In the genomic region with DNA sequence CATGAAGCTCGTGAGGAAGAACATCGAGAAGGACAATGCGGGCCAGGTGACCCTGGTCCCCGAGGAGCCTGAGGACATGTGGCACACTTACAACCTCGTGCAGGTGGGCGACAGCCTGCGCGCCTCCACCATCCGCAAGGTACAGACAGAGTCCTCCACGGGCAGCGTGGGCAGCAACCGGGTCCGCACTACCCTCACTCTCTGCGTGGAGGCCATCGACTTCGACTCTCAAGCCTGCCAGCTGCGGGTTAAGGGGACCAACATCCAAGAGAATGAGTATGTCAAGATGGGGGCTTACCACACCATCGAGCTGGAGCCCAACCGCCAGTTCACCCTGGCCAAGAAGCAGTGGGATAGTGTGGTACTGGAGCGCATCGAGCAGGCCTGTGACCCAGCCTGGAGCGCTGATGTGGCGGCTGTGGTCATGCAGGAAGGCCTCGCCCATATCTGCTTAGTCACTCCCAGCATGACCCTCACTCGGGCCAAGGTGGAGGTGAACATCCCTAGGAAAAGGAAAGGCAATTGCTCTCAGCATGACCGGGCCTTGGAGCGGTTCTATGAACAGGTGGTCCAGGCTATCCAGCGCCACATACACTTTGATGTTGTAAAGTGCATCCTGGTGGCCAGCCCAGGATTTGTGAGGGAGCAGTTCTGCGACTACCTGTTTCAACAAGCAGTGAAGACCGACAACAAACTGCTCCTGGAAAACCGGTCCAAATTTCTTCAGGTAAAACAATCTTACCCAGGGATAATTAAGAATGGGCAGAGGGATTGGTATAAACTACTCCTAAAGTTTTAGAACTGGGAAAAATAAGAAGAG, we compare ENCODE assay signal across 8 cellular contexts. TPM values are rescaled to one million over a fixed set of nuclear protein-coding genes. Genes with fewer than 3 reads are reported as not detected.
DNase-seq lines count a peak whose midpoint lies in the region; ATAC-seq and TF ChIP-seq lines count a peak whose summit lies in the region.

No MANE protein-coding gene starts in this region.

- H3K36me3 ChIP-seq in BLaER1 treated with 17β-estradiol and CSF1 and Interleukin-3, amounts not matched to agents 10 nM and 100 nM: peaks cover 0 to 44% (median 14%) of the 10 kb centered on the region in 11 experiments; a peak in 12 of 22 replicates
- peaks cover 0 to 5% (median 0%) of the 10 kb centered on the region in 3 donors for H3K36me3 ChIP-seq in Peyer's patch
- no peaks in the 10 kb centered on the region for H3K36me3 ChIP-seq in testis (ENCODE audit: low read depth, missing control alignments)

- ATAC-seq in GM19035 (IDR thresholded peaks at IDR 0.05; ENCODE audit: unreplicated experiment): peak; percentile 42
- ATAC-seq in HG03175 (IDR thresholded peaks at IDR 0.05; ENCODE audit: unreplicated experiment): peak; percentile 47

- H3K9me3 Mint-ChIP-seq in nephron: no peaks in the 10 kb centered on the region

- H3K36me3 Mint-ChIP-seq in nephron (ENCODE audit: low read depth): peaks cover 24% of the 10 kb centered on the region

- H3K4me2 ChIP-seq in BLaER1 treated with 17β-estradiol and CSF1 and Interleukin-3, amounts not matched to agents 10 nM and 100 nM: peak overlapping the region; percentile 85 to 98 (median 93)

- peaks cover 59% of the 10 kb centered on the region for H3K4me1 Mint-ChIP-seq in nephron

- H3K9ac ChIP-seq in BLaER1 treated with 17β-estradiol and CSF1 and Interleukin-3, amounts not matched to agents 10 nM and 100 nM: peak overlapping the region; percentile 78 to 89 (median 85)

- peaks cover 38 to 67% (median 47%) of the 10 kb centered on the region in 10 experiments for H3K4me1 ChIP-seq in BLaER1 treated with 17β-estradiol and CSF1 and Interleukin-3, amounts not matched to agents 10 nM and 100 nM
- H3K4me1 ChIP-seq in Peyer's patch (peaks cover 0 to 32% (median 10%) of the 10 kb centered on the region in 4 donors), testis (peaks cover 19% of the 10 kb centered on the region)

- intact Hi-C loops in testis (cut with DNase I; ENCODE audit: low total_unique reads): no loop called here

- peak overlapping the region; percentile 92 to 96 (median 93) for H3K4me3 Mint-ChIP-seq in nephron

- TF ChIP-seq CTCF in Peyer's patch (IDR thresholded peaks at IDR 0.05): no peak
- no peak for TF ChIP-seq CTCF in fibroblast of villous mesenchyme (IDR thresholded peaks at IDR 0.05; ENCODE audit: insufficient read depth, low read depth, low read length)
- peak in 2 of 3 experiments; percentile 11 to 18 for TF ChIP-seq CTCF in nephron (IDR thresholded peaks at IDR 0.05; ENCODE audit: unreplicated experiment in 3 of 3)
- TF ChIP-seq CTCF in testis (IDR thresholded peaks at IDR 0.05): no peak

- no peaks in the 10 kb centered on the region for H3K27me3 ChIP-seq in BLaER1 treated with 17β-estradiol and CSF1 and Interleukin-3, amounts not matched to agents 10 nM and 100 nM
- H3K27me3 ChIP-seq in Peyer's patch (no peaks in the 10 kb centered on the region), testis (no peaks in the 10 kb centered on the region)

- peaks cover 0 to 40% (median 6%) of the 10 kb centered on the region in 11 experiments; a peak in 9 of 22 replicates for H4K20me1 ChIP-seq in BLaER1 treated with 17β-estradiol and CSF1 and Interleukin-3, amounts not matched to agents 10 nM and 100 nM

- H3K9me3 ChIP-seq in BLaER1 treated with 17β-estradiol and CSF1 and Interleukin-3, amounts not matched to agents 10 nM and 100 nM (replicated peaks in 1 of 11): no peaks in the 10 kb centered on the region
- H3K9me3 ChIP-seq in Peyer's patch (no peaks in the 10 kb centered on the region), testis (no peaks in the 10 kb centered on the region)

- peak; percentile 45 to 87 (median 77) for DNase-seq in Peyer's patch
- peak; percentile 33 for DNase-seq in activated gamma-delta T cell treated with Interleukin-2 at 50 U/mL for 16 hours
- DNase-seq in fibroblast of villous mesenchyme (ENCODE audit: low read depth): peak; percentile 82
- DNase-seq in testis: peak; percentile 52

- TF ChIP-seq POLR2A in Peyer's patch (IDR thresholded peaks at IDR 0.05): peak in 1 of 2 donors; percentile 39
- TF ChIP-seq POLR2A in testis (IDR thresholded peaks at IDR 0.05): no peak

- peak overlapping the region; percentile 72 to 95 (median 89) for H3K27ac ChIP-seq in BLaER1 treated with 17β-estradiol and CSF1 and Interleukin-3, amounts not matched to agents 10 nM and 100 nM
- H3K27ac ChIP-seq in Peyer's patch: peak overlapping the region; percentile 81 to 94 (median 88)
- peak overlapping the region; percentile 92 to 93 for H3K27ac ChIP-seq in testis

- H3K27ac Mint-ChIP-seq in nephron: peak overlapping the region; percentile 96 to 98 (median 98)

- peak overlapping the region; percentile 64 to 82 (median 77) for H3K4me3 ChIP-seq in BLaER1 treated with 17β-estradiol and CSF1 and Interleukin-3, amounts not matched to agents 10 nM and 100 nM
- peak overlapping the region; percentile 57 to 73 (median 62) for H3K4me3 ChIP-seq in Peyer's patch
- H3K4me3 ChIP-seq in fibroblast of villous mesenchyme (ENCODE audit: low read depth, low read length): peak overlapping the region; percentile 76
- H3K4me3 ChIP-seq in testis: peak overlapping the region; percentile 72 to 84

- 3 to 5% methylated on average over 20 to 31 of the region's 31 CpGs for WGBS in testis, 2 donors

- no peaks in the 10 kb centered on the region for H3K27me3 Mint-ChIP-seq in nephron (ENCODE audit: low read depth)

RNA-seq across cellular contexts. Expression of a gene that starts 12.9 kb away (rescaled TPM):
- total RNA-seq in Peyer's patch (10 to 100 TPM; 21.2 to 49.5 (median 43.1) TPM), fibroblast of villous mesenchyme (104 and 154 TPM in 2 replicates), testis (1 to 10 TPM; 7.3 to 8.1 TPM)
- 7.5 TPM for polyA plus RNA-seq in testis (ENCODE audit: insufficient read depth, low read depth, low replicate concordance)

RNA-seq across cellular contexts. Expression of a gene that starts 12.9 kb away (rescaled TPM):
- total RNA-seq in Peyer's patch (10 to 100 TPM; 10.2 to 22.3 (median 12.9) TPM), fibroblast of villous mesenchyme (44.9 and 47.7 TPM in 2 replicates), testis (1 to 10 TPM; 9.0 to 9.4 TPM)
- 10.6 TPM for polyA plus RNA-seq in testis (ENCODE audit: insufficient read depth, low read depth, low replicate concordance)

Comparison
In these comparisons a context has a peak if more than half of its experiments do, and no peak if none do; other contexts are left out.
1. Peak in every context shown above with its lines: DNase-seq, ATAC-seq, H3K4me3 ChIP-seq and H3K27ac ChIP-seq.
2. CTCF ChIP-seq: peak in nephron (2 of 3); none in Peyer's patch (0 of 6), fibroblast of villous mesenchyme (single experiment) and testis (0 of 3).